In genomic region chr5:141525659-141526058, GRCh38 we compare ENCODE assay signal across 11 cellular contexts. TPM values are rescaled to one million over a fixed set of nuclear protein-coding genes. Genes with fewer than 3 reads are reported as not detected.
DNase-seq lines count a peak whose midpoint lies in the region; ATAC-seq and TF ChIP-seq lines count a peak whose summit lies in the region.
"Had no signal": no experiment of that assay in that cellular context is flagged by ENCODE, and none has a peak within 500 bp of the region (broad histone marks: within the 10 kb centered on the region; RNA-seq: fewer than 3 reads in every experiment).

No MANE protein-coding gene starts in this region.

- H3K9ac ChIP-seq in parathyroid adenoma: no peak overlapping the region

- TF ChIP-seq POLR2A in Peyer's patch (IDR thresholded peaks at IDR 0.05) (no peak), gastroesophageal sphincter (IDR thresholded peaks at IDR 0.05) (no peak)

- H3K9me3 ChIP-seq in AG04450 (ENCODE audit: control insufficient read depth, insufficient read depth, low read length) (no peaks in the 10 kb centered on the region), Peyer's patch (no peaks in the 10 kb centered on the region), gastroesophageal sphincter (no peaks in the 10 kb centered on the region), parathyroid adenoma (ENCODE audit: control insufficient read depth, low read length) (no peaks in the 10 kb centered on the region)

- H3K4me1 ChIP-seq in Peyer's patch (peaks cover 0 to 37% (median 2%) of the 10 kb centered on the region in 4 donors), gastroesophageal sphincter (peaks cover 2 to 86% (median 33%) of the 10 kb centered on the region in 3 donors), parathyroid adenoma (peaks cover 67% of the 10 kb centered on the region)

- no peak for ATAC-seq in gastroesophageal sphincter

- WGBS in gastroesophageal sphincter (ENCODE audit: low coverage in 1 of 2), 2 donors: 50 to 69% methylated on average over 6 of the region's 7 CpGs

- TF ChIP-seq CTCF in AG04450 (IDR thresholded peaks at IDR 0.05; ENCODE audit: low read depth, low read length) (no peak), Peyer's patch (IDR thresholded peaks at IDR 0.05) (no peak), gastroesophageal sphincter (IDR thresholded peaks at IDR 0.05) (no peak), parathyroid adenoma (IDR thresholded peaks at IDR 0.05) (no peak)

- CTCF ChIA-PET in AG04450 (lab: Charles Lee): interaction anchor here (0.6 to 9.0 kb wide), 10 partner anchors 10 to 112 kb away, joined by 3 to 165 read pairs (median 14); partner anchors contain the start of genes PCDHGA10, PCDHGA12 and PCDHGC3

- peak overlapping the region; percentile 6 for H2AFZ ChIP-seq in parathyroid adenoma

- no peak for TF ChIP-seq EP300 in gastroesophageal sphincter (IDR thresholded peaks at IDR 0.05)

- H3K36me3 ChIP-seq in Peyer's patch: peaks cover 0 to 61% (median 0%) of the 10 kb centered on the region in 3 donors
- peaks cover 0 to 51% of the 10 kb centered on the region in 2 donors for H3K36me3 ChIP-seq in gastroesophageal sphincter
- no peaks in the 10 kb centered on the region for H3K36me3 ChIP-seq in parathyroid adenoma (ENCODE audit: control insufficient read depth, insufficient read depth, low read length)

- peaks cover 10% of the 10 kb centered on the region for H3K79me2 ChIP-seq in parathyroid adenoma

- no peak overlapping the region for H3K4me3 ChIP-seq in AG04450 (ENCODE audit: low read depth, low read length)
- no peak overlapping the region for H3K4me3 ChIP-seq in Peyer's patch
- H3K4me3 ChIP-seq in gastroesophageal sphincter: no peak overlapping the region
- H3K4me3 ChIP-seq in parathyroid adenoma (ENCODE audit: low read depth, low read length): no peak overlapping the region

- H3K27ac ChIP-seq in AG04450 (ENCODE audit: low read depth, low read length) (peak overlapping the region; percentile 95), Peyer's patch (peak overlapping the region in 3 of 4 donors; percentile 4 to 53 (median 51)), gastroesophageal sphincter (peak overlapping the region; percentile 57 to 82 (median 78)), parathyroid adenoma (peak overlapping the region; percentile 98)

- H3K27me3 ChIP-seq in AG04450 (ENCODE audit: control insufficient read depth, insufficient read depth, low read length) (no peaks in the 10 kb centered on the region), Peyer's patch (no peaks in the 10 kb centered on the region), gastroesophageal sphincter (no peaks in the 10 kb centered on the region), parathyroid adenoma (ENCODE audit: control insufficient read depth, insufficient read depth, low read length) (no peaks in the 10 kb centered on the region)

- POLR2A ChIA-PET in AG04450 (lab: Yijun Ruan, JAX): interaction anchor here (1.5 kb wide), 2 partner anchors 50 to 113 kb away, joined by 3 to 7 read pairs; partner anchors contain the start of genes PCDHGA10 and PCDHGC3

- H3K4me2 ChIP-seq in parathyroid adenoma (ENCODE audit: low read length): no peak overlapping the region

- DNase-seq in AG04450 (ENCODE audit: low read depth, low spot score): no peak
- no peak for DNase-seq in Peyer's patch
- DNase-seq in NCI-H1930 (lab: John Stamatoyannopoulos, UW): no peak
- no peak for DNase-seq in SIG-M5 (lab: John Stamatoyannopoulos, UW)
- DNase-seq in NCI-H1694 (lab: John Stamatoyannopoulos, UW): no peak
- DNase-seq in germinal center (ENCODE audit: low spot score): no peak
- DNase-seq: stimulated activated CD4-positive, alpha-beta T cell treated with anti-CD3 and anti-CD28 coated beads, Interleukin-12 subunit alpha, Interleukin-12 subunit beta, amount 100 ng/mL, for 4 hours; stimulated activated naive CD8-positive, alpha-beta T cell treated with anti-CD3 and anti-CD28 coated beads, Interleukin-15, amount 100 ng/mL, for 72 hours had no signal

RNA-seq across cellular contexts. Expression of gene PCDHGC5, which starts 36.8 kb away (rescaled TPM):
- 2.4 and 2.5 TPM in 2 replicates for polyA plus RNA-seq in AG04450 (2011; rRNA removed)
- 9.0 and 11.2 TPM in 2 replicates for polyA minus RNA-seq in AG04450 (2011; rRNA and poly(A)+ RNA removed)
- total RNA-seq in Peyer's patch (1 to 10 TPM in 1 of 4 donors, under 1 TPM in 2, not detected in 1; 0.67 to 1.4 (median 0.95) TPM), gastroesophageal sphincter (1 to 10 TPM in 3 of 4 donors, under 1 TPM in 1; 0.07 to 5.1 (median 1.8) TPM)
- total RNA-seq: T-helper 2 cell treated with Interferon-gamma antibody and Interleukin-4, amounts not matched to agents 100 ng/mL and 5 ng/mL, for 36 hours had no signal

RNA-seq across cellular contexts. Expression of gene PCDHGC4, which starts 40.8 kb away (rescaled TPM):
- polyA plus RNA-seq in AG04450 (2011; rRNA removed): 0.46 and 0.83 TPM in 2 replicates
- 6.0 and 7.6 TPM in 2 replicates for polyA minus RNA-seq in AG04450 (2011; rRNA and poly(A)+ RNA removed)
- 10 to 100 TPM in 1 of 4 donors, 1 to 10 TPM in 3; 1.7 to 11.3 (median 5.3) TPM for total RNA-seq in Peyer's patch
- total RNA-seq in gastroesophageal sphincter: 10 to 100 TPM in 1 of 4 donors, 1 to 10 TPM in 2, under 1 TPM in 1; 0.10 to 12.9 (median 2.4) TPM

RNA-seq across cellular contexts. Expression of gene PCDHGC3, which starts 49.9 kb away (rescaled TPM):
- polyA plus RNA-seq in AG04450 (2011; rRNA removed): 47.4 and 61.1 TPM in 2 replicates
- polyA minus RNA-seq in AG04450 (2011; rRNA and poly(A)+ RNA removed): 42.2 and 53.8 TPM in 2 replicates
- total RNA-seq in Peyer's patch: 10 to 100 TPM; 10.2 to 29.7 (median 16.7) TPM
- total RNA-seq in gastroesophageal sphincter: 10 to 100 TPM; 52.6 to 95.6 (median 63.2) TPM
